Comparison of ENCODE assay signal across 1 cellular context in the genomic region with DNA sequence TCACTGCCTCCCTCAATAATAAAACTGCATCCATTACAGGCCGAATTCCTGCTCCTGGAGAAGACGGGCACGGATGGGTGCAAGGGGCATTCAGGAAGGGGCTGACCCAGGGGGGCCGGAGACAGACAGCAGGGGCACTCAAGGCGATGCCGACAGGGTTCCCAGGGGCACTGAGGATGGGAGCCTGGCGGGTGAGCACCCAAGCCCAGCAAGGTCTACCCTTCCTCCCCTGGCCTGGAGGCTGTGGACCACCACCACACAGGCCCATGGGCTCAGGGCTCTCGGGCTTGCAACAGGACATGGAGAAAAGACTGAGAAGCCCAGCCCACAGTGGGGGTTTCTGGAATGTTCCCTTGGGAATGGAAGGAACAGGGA.
TF ChIP-seq lines count a peak whose summit lies in the region.

No MANE protein-coding gene starts in this region.

TF ChIP-seq in HepG2, 621 proteins besides CTCF, POLR2A, EP300 and RAD21:
- TF ChIP-seq RBFOX2 (IDR thresholded peaks at IDR 0.05; ENCODE audit: low read depth, low read length) (no peak), CENPX (CRISPR knock-in tag; IDR thresholded peaks at IDR 0.05) (no peak), GABPB1 (CRISPR knock-in tag; IDR thresholded peaks at IDR 0.05) (no peak), ARNTL (CRISPR knock-in tag; IDR thresholded peaks at IDR 0.05) (no peak), ZNF558 (CRISPR knock-in tag; IDR thresholded peaks at IDR 0.05; ENCODE audit: borderline replicate concordance) (no peak), CREB1 (IDR thresholded peaks at IDR 0.05) (no peak), CREB1 (CRISPR knock-in tag; IDR thresholded peaks at IDR 0.05) (no peak), ZNF431 (CRISPR knock-in tag; IDR thresholded peaks at IDR 0.05; ENCODE audit: borderline replicate concordance, low read depth) (no peak), ZNF180 (CRISPR knock-in tag; IDR thresholded peaks at IDR 0.05; ENCODE audit: borderline replicate concordance, low read depth) (no peak), POLR2G (IDR thresholded peaks at IDR 0.05; ENCODE audit: low read depth, low read length) (no peak), NONO (IDR thresholded peaks at IDR 0.05) (no peak), NONO (CRISPR knock-in tag; conservative IDR thresholded peaks at IDR 0.05) (no peak), FOSL1 (CRISPR knock-in tag; IDR thresholded peaks at IDR 0.05; ENCODE audit: borderline replicate concordance) (no peak), BATF2 (CRISPR knock-in tag; IDR thresholded peaks at IDR 0.05) (no peak), ZNF687 (CRISPR knock-in tag; IDR thresholded peaks at IDR 0.05) (no peak), GRHL1 (CRISPR knock-in tag; conservative IDR thresholded peaks at IDR 0.05) (no peak), GABPA (IDR thresholded peaks at IDR 0.05; ENCODE audit: low read depth, low read length) (no peak), GABPA (CRISPR knock-in tag; IDR thresholded peaks at IDR 0.05; ENCODE audit: low read depth) (no peak), ZNF225 (CRISPR knock-in tag; IDR thresholded peaks at IDR 0.05) (no peak)
- TF ChIP-seq, protein P1, sequence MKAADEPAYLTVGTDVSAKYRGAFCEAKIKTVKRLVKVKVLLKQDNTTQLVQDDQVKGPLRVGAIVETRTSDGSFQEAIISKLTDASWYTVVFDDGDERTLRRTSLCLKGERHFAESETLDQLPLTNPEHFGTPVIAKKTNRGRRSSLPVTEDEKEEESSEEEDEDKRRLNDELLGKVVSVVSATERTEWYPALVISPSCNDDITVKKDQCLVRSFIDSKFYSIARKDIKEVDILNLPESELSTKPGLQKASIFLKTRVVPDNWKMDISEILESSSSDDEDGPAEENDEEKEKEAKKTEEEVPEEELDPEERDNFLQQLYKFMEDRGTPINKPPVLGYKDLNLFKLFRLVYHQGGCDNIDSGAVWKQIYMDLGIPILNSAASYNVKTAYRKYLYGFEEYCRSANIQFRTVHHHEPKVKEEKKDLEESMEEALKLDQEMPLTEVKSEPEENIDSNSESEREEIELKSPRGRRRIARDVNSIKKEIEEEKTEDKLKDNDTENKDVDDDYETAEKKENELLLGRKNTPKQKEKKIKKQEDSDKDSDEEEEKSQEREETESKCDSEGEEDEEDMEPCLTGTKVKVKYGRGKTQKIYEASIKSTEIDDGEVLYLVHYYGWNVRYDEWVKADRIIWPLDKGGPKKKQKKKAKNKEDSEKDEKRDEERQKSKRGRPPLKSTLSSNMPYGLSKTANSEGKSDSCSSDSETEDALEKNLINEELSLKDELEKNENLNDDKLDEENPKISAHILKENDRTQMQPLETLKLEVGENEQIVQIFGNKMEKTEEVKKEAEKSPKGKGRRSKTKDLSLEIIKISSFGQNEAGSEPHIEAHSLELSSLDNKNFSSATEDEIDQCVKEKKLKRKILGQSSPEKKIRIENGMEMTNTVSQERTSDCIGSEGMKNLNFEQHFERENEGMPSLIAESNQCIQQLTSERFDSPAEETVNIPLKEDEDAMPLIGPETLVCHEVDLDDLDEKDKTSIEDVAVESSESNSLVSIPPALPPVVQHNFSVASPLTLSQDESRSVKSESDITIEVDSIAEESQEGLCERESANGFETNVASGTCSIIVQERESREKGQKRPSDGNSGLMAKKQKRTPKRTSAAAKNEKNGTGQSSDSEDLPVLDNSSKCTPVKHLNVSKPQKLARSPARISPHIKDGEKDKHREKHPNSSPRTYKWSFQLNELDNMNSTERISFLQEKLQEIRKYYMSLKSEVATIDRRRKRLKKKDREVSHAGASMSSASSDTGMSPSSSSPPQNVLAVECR (CRISPR knock-in tag; IDR thresholded peaks at IDR 0.05; ENCODE audit: borderline replicate concordance): no peak
- TF ChIP-seq, protein P2, sequence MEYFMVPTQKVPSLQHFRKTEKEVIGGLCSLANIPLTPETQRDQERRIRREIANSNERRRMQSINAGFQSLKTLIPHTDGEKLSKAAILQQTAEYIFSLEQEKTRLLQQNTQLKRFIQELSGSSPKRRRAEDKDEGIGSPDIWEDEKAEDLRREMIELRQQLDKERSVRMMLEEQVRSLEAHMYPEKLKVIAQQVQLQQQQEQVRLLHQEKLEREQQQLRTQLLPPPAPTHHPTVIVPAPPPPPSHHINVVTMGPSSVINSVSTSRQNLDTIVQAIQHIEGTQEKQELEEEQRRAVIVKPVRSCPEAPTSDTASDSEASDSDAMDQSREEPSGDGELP (IDR thresholded peaks at IDR 0.05; ENCODE audit: borderline replicate concordance, low read depth): no peak
- TF ChIP-seq, protein P3, sequence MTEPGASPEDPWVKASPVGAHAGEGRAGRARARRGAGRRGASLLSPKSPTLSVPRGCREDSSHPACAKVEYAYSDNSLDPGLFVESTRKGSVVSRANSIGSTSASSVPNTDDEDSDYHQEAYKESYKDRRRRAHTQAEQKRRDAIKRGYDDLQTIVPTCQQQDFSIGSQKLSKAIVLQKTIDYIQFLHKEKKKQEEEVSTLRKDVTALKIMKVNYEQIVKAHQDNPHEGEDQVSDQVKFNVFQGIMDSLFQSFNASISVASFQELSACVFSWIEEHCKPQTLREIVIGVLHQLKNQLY (CRISPR knock-in tag; IDR thresholded peaks at IDR 0.05): no peak
